1 cellular context compared by ENCODE assay signal in genomic region chr2:43021791-43022500, GRCh38.
TF ChIP-seq lines count a peak whose summit lies in the region.

No MANE protein-coding gene starts in this region.

TF ChIP-seq in GM23338, 12 proteins besides CTCF, POLR2A, EP300 and RAD21 (continued from another document):
- no peak for TF ChIP-seq REST (IDR thresholded peaks at IDR 0.05; ENCODE audit: unreplicated experiment)
